20 cellular contexts compared by ENCODE assay signal in genomic region chr9:94606641-94607339, GRCh38. TPM values are rescaled to one million over a fixed set of nuclear protein-coding genes. Genes with fewer than 3 reads are reported as not detected.
DNase-seq lines count a peak whose midpoint lies in the region; ATAC-seq and TF ChIP-seq lines count a peak whose summit lies in the region.
"Had no signal": no experiment of that assay in that cellular context is flagged by ENCODE, and none has a peak within 500 bp of the region (broad histone marks: within the 10 kb centered on the region; RNA-seq: fewer than 3 reads in every experiment).

No MANE protein-coding gene starts in this region.

- H3K9me3 ChIP-seq in colonic mucosa: no peaks in the 10 kb centered on the region
- H3K9me3 ChIP-seq in mucosa of descending colon: no peaks in the 10 kb centered on the region
- H3K9me3 ChIP-seq: HAP-1 had no signal

- H3K27ac ChIP-seq in colonic mucosa (peak overlapping the region; percentile 78), caudate nucleus (ENCODE audit: low read depth, low read length) (no peak overlapping the region)
- H3K27ac ChIP-seq: SK-N-MC had no signal

- H3K27me3 Mint-ChIP-seq in type B pancreatic cell: peaks cover 3% of the 10 kb centered on the region

- no peak for TF ChIP-seq CTCF in colonic mucosa (IDR thresholded peaks at IDR 0.05)
- no peak for TF ChIP-seq CTCF in mucosa of descending colon (IDR thresholded peaks at IDR 0.05)
- no peak for TF ChIP-seq CTCF in type B pancreatic cell (conservative IDR thresholded peaks at IDR 0.05)

- peak; percentile 18 for DNase-seq in HT-29 (ENCODE audit: low spot score)
- DNase-seq in colonic mucosa: peak; percentile 80
- DNase-seq in mucosa of descending colon: peak; percentile 71 to 84 (median 74)
- DNase-seq in type B pancreatic cell (ENCODE audit: extremely low spot score, unreplicated experiment): no peak
- DNase-seq in NOMO-1 treated with dmso at 0.1 percent for 144 hours (lab: John Stamatoyannopoulos, UW; ENCODE audit: unreplicated experiment): no peak
- no peak for DNase-seq in caudate nucleus (lab: John Stamatoyannopoulos, UW)
- no peak for DNase-seq in DMS53 (lab: John Stamatoyannopoulos, UW)
- DNase-seq: ACHN; Calu3; CD4-positive, CD25-positive, alpha-beta regulatory T cell; DMS79 treated with DMSO at 0.1 percent for 48 hours; NCI-H1436 treated with DMSO at 0.1 percent for 48 hours; NCI-H2081 treated with DMSO at 0.1 percent for 48 hours; NCI-H2227 treated with DMSO at 0.1 percent for 48 hours; NCI-H526 treated with DMSO at 0.1 percent for 48 hours; NK-92 treated with Interleukin-12 subunit alpha and Interleukin-12 subunit beta, amount 100 ng/mL, for 24 hours had no signal

- H3K4me1 ChIP-seq in colonic mucosa (peaks cover 12% of the 10 kb centered on the region), mucosa of descending colon (ENCODE audit: low read depth) (peaks cover 54% of the 10 kb centered on the region)

- H3K4me3 Mint-ChIP-seq in type B pancreatic cell: no peak overlapping the region
- H3K4me3 Mint-ChIP-seq: CD4-positive, CD25-positive, alpha-beta regulatory T cell had no signal

- ATAC-seq in mucosa of descending colon: peak; percentile 62
- ATAC-seq: Right ventricle myocardium inferior had no signal

- peak overlapping the region; percentile 52 for H3K27ac Mint-ChIP-seq in type B pancreatic cell
- H3K27ac Mint-ChIP-seq: CD4-positive, CD25-positive, alpha-beta regulatory T cell; IgD-negative memory B cell had no signal

- intact Hi-C loops in colonic mucosa (cut with DNase I): no loop called here
- intact Hi-C loops in mucosa of descending colon (cut with DNase I, micrococcal nuclease): no loop called here

- H3K9ac ChIP-seq in colonic mucosa (ENCODE audit: low read depth in 2 of 2, low read length in 2 of 2): peak overlapping the region in 1 of 2 donors; percentile 91

- no peaks in the 10 kb centered on the region for H3K27me3 ChIP-seq in colonic mucosa

- no peaks in the 10 kb centered on the region for H3K36me3 Mint-ChIP-seq in type B pancreatic cell
- H3K36me3 Mint-ChIP-seq: IgD-negative memory B cell had no signal

- H3K4me1 Mint-ChIP-seq in type B pancreatic cell (ENCODE audit: unreplicated experiment): peaks cover 31% of the 10 kb centered on the region

- H3K4me3 ChIP-seq in colonic mucosa (no peak overlapping the region), mucosa of descending colon (no peak overlapping the region)
- H3K4me3 ChIP-seq: HAP-1, SK-N-MC had no signal

- no peaks in the 10 kb centered on the region for H3K9me3 Mint-ChIP-seq in type B pancreatic cell
- H3K9me3 Mint-ChIP-seq: CD4-positive, CD25-positive, alpha-beta regulatory T cell; IgD-negative memory B cell had no signal

- H3K36me3 ChIP-seq in colonic mucosa: no peaks in the 10 kb centered on the region
- H3K36me3 ChIP-seq in mucosa of descending colon (ENCODE audit: low read depth): no peaks in the 10 kb centered on the region
- H3K36me3 ChIP-seq: HAP-1 had no signal

RNA-seq across cellular contexts. Expression of gene FBP2, which starts 13.2 kb away (rescaled TPM):
- not detected in 2 replicates for total RNA-seq in HT-29 (2014; rRNA removed; shearing (Covaris generic))
- not detected for total RNA-seq in colonic mucosa
- total RNA-seq in mucosa of descending colon: not detected
- total RNA-seq in type B pancreatic cell (ENCODE audit: low replicate concordance): not detected in 2 replicates
- total RNA-seq: Calu3; CD4-positive, CD25-positive, alpha-beta regulatory T cell had no signal

RNA-seq across cellular contexts. Expression of gene FBP1, which starts 32.5 kb away (rescaled TPM):
- total RNA-seq in HT-29 (2014; rRNA removed; shearing (Covaris generic)): 53.5 and 63.3 TPM in 2 replicates
- total RNA-seq in colonic mucosa (10 to 100 TPM; 43.8 to 51.4 TPM), mucosa of descending colon (10 to 100 TPM; 17.6 to 52.4 (median 48.6) TPM), type B pancreatic cell (ENCODE audit: low replicate concordance) (25.9 and 35.9 TPM in 2 replicates)

RNA-seq across cellular contexts. Expression of gene PCAT7, which starts 51.9 kb away (rescaled TPM):
- 1.3 and 1.4 TPM in 2 replicates for total RNA-seq in HT-29 (2014; rRNA removed; shearing (Covaris generic))
- 1 to 10 TPM; 2.1 to 2.5 TPM for total RNA-seq in colonic mucosa
- 1 to 10 TPM in 2 of 3 donors, under 1 TPM in 1; 0.60 to 2.2 (median 1.2) TPM for total RNA-seq in mucosa of descending colon
- total RNA-seq in type B pancreatic cell (ENCODE audit: low replicate concordance): 10.0 and 14.7 TPM in 2 replicates
- total RNA-seq: CD4-positive, CD25-positive, alpha-beta regulatory T cell; Right ventricle myocardium inferior had no signal

Comparison
In these comparisons a context has a peak if more than half of its experiments do, and no peak if none do; other contexts are left out.
1. DNase-seq: peak in HT-29 (single experiment), colonic mucosa (single experiment) and mucosa of descending colon (3 of 3); none in type B pancreatic cell (single experiment), NOMO-1 treated with dmso at 0.1 percent for 144 hours (single experiment), caudate nucleus (0 of 61) and DMS53 (single experiment).